In the genomic region with DNA sequence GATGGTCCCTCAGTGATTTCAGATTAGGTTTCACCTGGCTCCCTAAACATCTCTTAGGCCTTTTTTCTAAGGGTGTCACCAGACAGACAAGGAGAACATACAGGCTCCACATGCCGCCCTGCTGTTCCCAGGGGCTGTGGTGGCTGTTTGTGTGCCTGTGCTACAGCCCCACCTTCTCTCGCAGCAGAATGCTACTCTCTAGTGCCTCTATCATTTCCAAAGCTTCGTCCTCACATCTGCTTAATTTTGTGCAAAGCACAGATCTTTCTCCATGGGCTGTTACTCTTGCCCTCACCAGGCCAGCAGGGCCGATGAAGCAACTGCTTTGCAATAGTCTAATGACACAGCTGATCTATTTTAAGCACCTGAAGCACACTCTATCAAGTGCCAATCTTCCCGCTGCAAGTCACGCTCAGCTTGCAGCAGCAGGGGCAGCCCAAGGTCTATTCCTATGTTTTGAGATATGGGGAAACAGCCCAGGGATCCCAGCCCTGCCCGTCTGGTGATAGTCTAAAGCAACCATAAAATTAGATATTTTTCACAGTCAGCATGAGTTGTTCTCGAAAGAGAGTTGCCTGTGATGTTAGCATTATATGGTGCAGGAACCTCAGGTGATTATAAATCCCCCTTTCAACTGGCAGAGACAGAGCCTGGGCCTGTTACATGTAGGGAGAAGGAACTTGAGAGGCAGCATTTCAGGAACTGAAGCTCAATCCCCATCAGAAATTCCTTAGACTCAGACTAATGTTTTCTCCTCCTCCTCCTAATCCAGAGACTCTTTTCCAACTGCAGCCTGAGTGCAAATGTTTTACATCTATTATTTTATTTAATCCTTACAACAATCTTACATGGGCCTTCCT, we compare ENCODE assay signal across 11 cellular contexts. TPM values are rescaled to one million over a fixed set of nuclear protein-coding genes. Genes with fewer than 3 reads are reported as not detected.
DNase-seq lines count a peak whose midpoint lies in the region; ATAC-seq and TF ChIP-seq lines count a peak whose summit lies in the region.
"Had no signal": no experiment of that assay in that cellular context is flagged by ENCODE, and none has a peak within 500 bp of the region (broad histone marks: within the 10 kb centered on the region; RNA-seq: fewer than 3 reads in every experiment).

No MANE protein-coding gene starts in this region.

- CTCF ChIA-PET in PC-3 (lab: Charles Lee), result interaction anchor here (0.6 kb wide), 1 partner anchor 329 kb away, joined by 3 read pairs; no protein-coding TSS in a partner anchor

- H3K79me2 ChIP-seq in smooth muscle cell (ENCODE audit: low read depth) (no peaks in the 10 kb centered on the region), PC-3 (ENCODE audit: low read length) (peaks cover 68% of the 10 kb centered on the region)

- H3F3A ChIP-seq in smooth muscle cell (ENCODE audit: low read depth) (no peaks in the 10 kb centered on the region), PC-3 (ENCODE audit: low read length, unreplicated experiment) (no peaks in the 10 kb centered on the region)

- H3K4me1 ChIP-seq in SJSA1 (replicated peaks), result peaks cover 67% of the 10 kb centered on the region
- H3K4me1 ChIP-seq in heart right ventricle, result peaks cover 18 to 100% (median 95%) of the 10 kb centered on the region in 9 donors
- peaks cover 0 to 36% (median 3%) of the 10 kb centered on the region in 4 donors for H3K4me1 ChIP-seq in tibial artery
- no peaks in the 10 kb centered on the region for H3K4me1 ChIP-seq in smooth muscle cell (ENCODE audit: low read depth)
- H3K4me1 ChIP-seq in PC-3 (ENCODE audit: insufficient read depth, low read length), result peaks cover 28% of the 10 kb centered on the region

- DNase-seq in NCI-H1092 treated with DMSO at 0.1 percent for 48 hours (lab: John Stamatoyannopoulos, UW) (peak; percentile 10), NCI-H1092 (lab: John Stamatoyannopoulos, UW) (no peak), SJSA1 (ENCODE audit: low read depth in 1 of 2, low spot score in 2 of 2) (peak; percentile 61 to 66), heart right ventricle (peak; percentile 55 to 71), tibial artery (peak; percentile 55 to 76), smooth muscle cell (lab: John Stamatoyannopoulos, UW; ENCODE audit: unreplicated experiment) (no peak), PC-3 (no peak)
- DNase-seq: ACHN; activated CD4-positive, alpha-beta T cell treated with anti-CD3 and anti-CD28 coated beads for 48 hours; spleen had no signal

- H3K4me2 ChIP-seq in smooth muscle cell (no peak overlapping the region), PC-3 (ENCODE audit: low read length) (no peak overlapping the region)

- H3K4me3 ChIP-seq in SJSA1, result no peak overlapping the region
- H3K4me3 ChIP-seq in heart right ventricle, result no peak overlapping the region
- H3K4me3 ChIP-seq in tibial artery, result no peak overlapping the region
- no peak overlapping the region for H3K4me3 ChIP-seq in smooth muscle cell
- H3K4me3 ChIP-seq in PC-3 (ENCODE audit: low read length), result no peak overlapping the region
- H3K4me3 ChIP-seq: spleen had no signal

- H3K9me2 ChIP-seq in PC-3 (replicated peaks; ENCODE audit: low read length), result no peaks in the 10 kb centered on the region

- POLR2A ChIA-PET in PC-3 (lab: Charles Lee; ENCODE audit: unreplicated experiment), result interaction anchor here (0.5 kb wide), 1 partner anchor 135 kb away, joined by 3 read pairs; no protein-coding TSS in a partner anchor

- H3K27me3 ChIP-seq in SJSA1 (replicated peaks) (no peaks in the 10 kb centered on the region), heart right ventricle (no peaks in the 10 kb centered on the region), tibial artery (no peaks in the 10 kb centered on the region), smooth muscle cell (ENCODE audit: low read depth) (no peaks in the 10 kb centered on the region), PC-3 (ENCODE audit: low read length) (no peaks in the 10 kb centered on the region)

- H3K27ac ChIP-seq in SJSA1 (peak overlapping the region; percentile 63), heart right ventricle (peak overlapping the region; percentile 64 to 94 (median 88)), tibial artery (peak overlapping the region; percentile 51 to 54), smooth muscle cell (ENCODE audit: low read depth) (no peak overlapping the region), PC-3 (ENCODE audit: low read length) (no peak overlapping the region)

- peaks cover 18% of the 10 kb centered on the region for H3K36me3 ChIP-seq in SJSA1
- H3K36me3 ChIP-seq in heart right ventricle, result no peaks in the 10 kb centered on the region
- no peaks in the 10 kb centered on the region for H3K36me3 ChIP-seq in tibial artery
- H3K36me3 ChIP-seq in smooth muscle cell (ENCODE audit: low read depth), result no peaks in the 10 kb centered on the region
- no peaks in the 10 kb centered on the region for H3K36me3 ChIP-seq in PC-3 (ENCODE audit: low read depth, low read length)
- H3K36me3 ChIP-seq: spleen had no signal

- H3K9me3 ChIP-seq in SJSA1 (replicated peaks) (no peaks in the 10 kb centered on the region), heart right ventricle (no peaks in the 10 kb centered on the region), tibial artery (no peaks in the 10 kb centered on the region), smooth muscle cell (replicated peaks; ENCODE audit: low read depth) (no peaks in the 10 kb centered on the region), PC-3 (ENCODE audit: low read length) (no peaks in the 10 kb centered on the region)
- H3K9me3 ChIP-seq: spleen had no signal

- H3K9ac ChIP-seq in smooth muscle cell (ENCODE audit: low read depth) (no peak overlapping the region), PC-3 (ENCODE audit: low read length) (no peak overlapping the region)

- BruUV-seq in PC-3 (replicated peaks; lab: Mats Ljungman, UMichigan), result no TSS peak

- intact Hi-C loops in heart right ventricle (cut with DNase I) (no loop called here), tibial artery (cut with DNase I; ENCODE audit: low total_unique reads) (no loop called here), PC-3 (cut with micrococcal nuclease) (no loop called here)

- no peak overlapping the region for H2AFZ ChIP-seq in smooth muscle cell (ENCODE audit: low read depth)
- H2AFZ ChIP-seq in PC-3 (ENCODE audit: low read length), result no peak overlapping the region

- TF ChIP-seq CTCF in heart right ventricle (IDR thresholded peaks at IDR 0.05) (peak in 1 of 9 donors; percentile 17), tibial artery (IDR thresholded peaks at IDR 0.05) (no peak), smooth muscle cell (IDR thresholded peaks at IDR 0.05; ENCODE audit: borderline replicate concordance, insufficient read depth, poor library complexity, severe bottlenecking) (no peak), PC-3 (conservative IDR thresholded peaks at IDR 0.05; ENCODE audit: low read depth, low read length) (no peak)

- H4K20me1 ChIP-seq in smooth muscle cell (ENCODE audit: low read depth) (no peaks in the 10 kb centered on the region), PC-3 (ENCODE audit: low read length) (no peaks in the 10 kb centered on the region)

- 34% methylated on average over 8 of the region's 8 CpGs for WGBS in heart right ventricle, 2 donors
- WGBS in smooth muscle cell (ENCODE audit: low lambda C conversion rate), result 73% methylated on average over 8 of the region's 8 CpGs

- ATAC-seq in heart right ventricle (peak; percentile 54 to 89 (median 78)), GM18909 (IDR thresholded peaks at IDR 0.05; ENCODE audit: poor library complexity, unreplicated experiment) (no peak), PC-3 (no peak)

RNA-seq across cellular contexts. Expression of gene ABLIM3, which starts 12.7 kb away (rescaled TPM):
- 24.1 and 32.8 TPM in 2 replicates for total RNA-seq in SJSA1 (2014; rRNA removed; shearing (Covaris generic))
- total RNA-seq in heart right ventricle (100 to 1,000 TPM in 7 of 10 donors, 10 to 100 TPM in 3; 66.8 to 189 (median 106) TPM), smooth muscle cell (1.8 and 6.8 TPM in 2 replicates), PC-3 (2014; rRNA removed) (43.6 and 48.0 TPM in 2 replicates)
- polyA plus RNA-seq in heart right ventricle (10 to 100 TPM; 53.6 to 54.1 TPM), smooth muscle cell (2.6 and 3.6 TPM in 2 replicates)

Comparison
In these comparisons a context has a peak if more than half of its experiments do, and no peak if none do; other contexts are left out.
1. DNase-seq: peak in NCI-H1092 treated with DMSO at 0.1 percent for 48 hours (single experiment), SJSA1 (2 of 2), heart right ventricle (2 of 2) and tibial artery (2 of 2); none in NCI-H1092 (single experiment), smooth muscle cell (single experiment) and PC-3 (single experiment).
2. H3K27ac ChIP-seq: peak in SJSA1 (single experiment), heart right ventricle (10 of 10) and tibial artery (2 of 2); none in smooth muscle cell (single experiment) and PC-3 (single experiment).
3. ATAC-seq: peak in heart right ventricle (8 of 8); none in GM18909 (single experiment) and PC-3 (single experiment).